ENCODE assay signal across 26 cellular contexts in genomic region chr14:59622641-59623040, GRCh38. TPM values are rescaled to one million over a fixed set of nuclear protein-coding genes. Genes with fewer than 3 reads are reported as not detected.
DNase-seq lines count a peak whose midpoint lies in the region; ATAC-seq, FAIRE-seq and TF ChIP-seq lines count a peak whose summit lies in the region.
"Had no signal": no experiment of that assay in that cellular context is flagged by ENCODE, and none has a peak within 500 bp of the region (broad histone marks: within the 10 kb centered on the region; RNA-seq: fewer than 3 reads in every experiment).

No MANE protein-coding gene starts in this region.

- no peaks in the 10 kb centered on the region for H3K4me1 Mint-ChIP-seq in activated T-helper 1 cell treated with anti-CD3 and anti-CD28 coated beads, Interleukin-12 subunit alpha, Interleukin-12 subunit beta, Interleukin-2, Interleukin-4 antibody, amounts not matched to agents 30 ng/mL and 10 ng/mL and 1 ng/mL, durations not matched to agents 14 hours and 24 hours and 36 hours (ENCODE audit: low read depth)
- H3K4me1 Mint-ChIP-seq: CD14-positive monocyte; CD4-positive, alpha-beta memory T cell; CD4-positive, CD25-positive, alpha-beta regulatory T cell; CD8-positive, alpha-beta memory T cell had no signal

- no peak overlapping the region for H3K4me3 ChIP-seq in endothelial cell of umbilical vein (replicated peaks in 1 of 3; ENCODE audit: insufficient read depth in 1 of 3, low read depth in 1 of 3, low read length in 3 of 3)
- H3K4me3 ChIP-seq: BLaER1 had no signal

- intact Hi-C loops in endothelial cell of umbilical vein (cut with micrococcal nuclease): no loop called here
- intact Hi-C loops in activated T-helper 1 cell treated with anti-CD3 and anti-CD28 coated beads, Interleukin-12 subunit alpha, Interleukin-12 subunit beta, Interleukin-2, Interleukin-4 antibody, amounts not matched to agents 30 ng/mL and 10 ng/mL and 1 ng/mL, durations not matched to agents 14 hours and 24 hours and 36 hours (cut with micrococcal nuclease): no loop called here

- dilution Hi-C loops in endothelial cell of umbilical vein (cut with MboI; ENCODE audit: extremely low pct_ligation_motif_present, low sequenced_read_pairs): no loop called here

- BruUV-seq in endothelial cell of umbilical vein (replicated peaks; lab: Mats Ljungman, UMichigan): no TSS peak

- H3K9me3 Mint-ChIP-seq in activated T-helper 1 cell treated with anti-CD3 and anti-CD28 coated beads, Interleukin-12 subunit alpha, Interleukin-12 subunit beta, Interleukin-2, Interleukin-4 antibody, amounts not matched to agents 30 ng/mL and 10 ng/mL and 1 ng/mL, durations not matched to agents 14 hours and 24 hours and 36 hours: no peaks in the 10 kb centered on the region
- H3K9me3 Mint-ChIP-seq: CD8-positive, alpha-beta memory T cell had no signal

- FAIRE-seq in endothelial cell of umbilical vein (lab: Jason Lieb, UNC): peak; percentile 31
- FAIRE-seq: A204.1, G401.6, GM12891 had no signal

- no peaks in the 10 kb centered on the region for H3K9me3 ChIP-seq in endothelial cell of umbilical vein (replicated peaks; ENCODE audit: control insufficient read depth, insufficient read depth, low read length)
- H3K9me3 ChIP-seq: BE2C, BLaER1 had no signal

- TF ChIP-seq POLR2A in endothelial cell of umbilical vein (IDR thresholded peaks at IDR 0.05; ENCODE audit: low read depth, low read length): no peak

- H3K36me3 Mint-ChIP-seq in activated T-helper 1 cell treated with anti-CD3 and anti-CD28 coated beads, Interleukin-12 subunit alpha, Interleukin-12 subunit beta, Interleukin-2, Interleukin-4 antibody, amounts not matched to agents 30 ng/mL and 10 ng/mL and 1 ng/mL, durations not matched to agents 14 hours and 24 hours and 36 hours (ENCODE audit: low read depth): no peaks in the 10 kb centered on the region
- H3K36me3 Mint-ChIP-seq: CD14-positive monocyte; CD4-positive, alpha-beta memory T cell; CD4-positive, CD25-positive, alpha-beta regulatory T cell; CD8-positive, alpha-beta memory T cell had no signal

- CTCF ChIA-PET in endothelial cell of umbilical vein (lab: Charles Lee): interaction anchor here (1.3 to 1.8 kb wide), 2 partner anchors 10 kb away, joined by 3 to 13 read pairs; no protein-coding TSS in a partner anchor

- DNase-seq in NCI-H226: peak; percentile 45
- DNase-seq in endothelial cell of umbilical vein (ENCODE audit: low read depth, low spot score): no peak
- DNase-seq in activated T-helper 1 cell treated with anti-CD3 and anti-CD28 coated beads, Interleukin-12 subunit alpha, Interleukin-12 subunit beta, Interleukin-2, Interleukin-4 antibody, amounts not matched to agents 30 ng/mL and 10 ng/mL and 1 ng/mL, durations not matched to agents 14 hours and 24 hours and 36 hours (ENCODE audit: low spot score): no peak
- DNase-seq in activated naive CD4-positive, alpha-beta T cell (lab: John Stamatoyannopoulos, UW): no peak
- DNase-seq: 8988T; ACHN; BE2C; C1 segment of cervical spinal cord; CD4-positive, alpha-beta memory T cell; CD4-positive, CD25-positive, alpha-beta regulatory T cell; CD8-positive, alpha-beta memory T cell; COR-L47; DMS 273 treated with DMSO at 0.1 percent for 48 hours; DMS153; DMS53; DMS79; DND-41; GF-D8 had no signal

- no peaks in the 10 kb centered on the region for H3K9me1 ChIP-seq in endothelial cell of umbilical vein (replicated peaks; ENCODE audit: control insufficient read depth, extremely low read depth, insufficient read depth, low read length)

- H3K36me3 ChIP-seq in endothelial cell of umbilical vein (ENCODE audit: control insufficient read depth in 2 of 2, extremely low read depth in 1 of 2, insufficient read depth in 2 of 2, low read length in 2 of 2): no peaks in the 10 kb centered on the region
- H3K36me3 ChIP-seq: BE2C, BLaER1 had no signal

- H3K4me3 Mint-ChIP-seq in activated T-helper 1 cell treated with anti-CD3 and anti-CD28 coated beads, Interleukin-12 subunit alpha, Interleukin-12 subunit beta, Interleukin-2, Interleukin-4 antibody, amounts not matched to agents 30 ng/mL and 10 ng/mL and 1 ng/mL, durations not matched to agents 14 hours and 24 hours and 36 hours: no peak overlapping the region
- H3K4me3 Mint-ChIP-seq: CD14-positive monocyte; CD4-positive, alpha-beta memory T cell; CD4-positive, CD25-positive, alpha-beta regulatory T cell; CD8-positive, alpha-beta memory T cell had no signal

- H3K27me3 Mint-ChIP-seq in activated T-helper 1 cell treated with anti-CD3 and anti-CD28 coated beads, Interleukin-12 subunit alpha, Interleukin-12 subunit beta, Interleukin-2, Interleukin-4 antibody, amounts not matched to agents 30 ng/mL and 10 ng/mL and 1 ng/mL, durations not matched to agents 14 hours and 24 hours and 36 hours (ENCODE audit: insufficient read depth): peaks cover 11% of the 10 kb centered on the region

- no peak overlapping the region for H3K27ac ChIP-seq in endothelial cell of umbilical vein (ENCODE audit: insufficient read depth, low read depth, low read length)
- H3K27ac ChIP-seq: BLaER1 had no signal

- H3K9ac ChIP-seq in endothelial cell of umbilical vein (replicated peaks; ENCODE audit: extremely low read depth, insufficient read depth, low read length): no peak overlapping the region
- H3K9ac ChIP-seq: BLaER1 had no signal

- no peak for TF ChIP-seq CTCF in endothelial cell of umbilical vein (IDR thresholded peaks at IDR 0.05; ENCODE audit: extremely low read depth in 1 of 2, insufficient read depth in 1 of 2, low read depth in 1 of 2, low read length in 2 of 2)

- POLR2A ChIA-PET in endothelial cell of umbilical vein (lab: Charles Lee): no interaction called here

- H2AFZ ChIP-seq in endothelial cell of umbilical vein (ENCODE audit: low read depth, low read length): no peak overlapping the region

- no peak for ATAC-seq in HG03342 (IDR thresholded peaks at IDR 0.05; ENCODE audit: unreplicated experiment)

- H3K4me2 ChIP-seq in endothelial cell of umbilical vein (ENCODE audit: insufficient read depth, low read length): no peak overlapping the region
- H3K4me2 ChIP-seq: BLaER1 had no signal

- no peaks in the 10 kb centered on the region for H3K79me2 ChIP-seq in endothelial cell of umbilical vein (ENCODE audit: control insufficient read depth, insufficient read depth, low read length)

- no peaks in the 10 kb centered on the region for H4K20me1 ChIP-seq in endothelial cell of umbilical vein (replicated peaks; ENCODE audit: control insufficient read depth, extremely low read depth, insufficient read depth, low read length)
- H4K20me1 ChIP-seq: BLaER1 had no signal

- H3K27me3 ChIP-seq in endothelial cell of umbilical vein (ENCODE audit: control insufficient read depth in 2 of 2, insufficient read depth in 2 of 2, low read length in 2 of 2): peaks cover 0 to 1% of the 10 kb centered on the region in 2 experiments
- H3K27me3 ChIP-seq: BE2C, BLaER1 had no signal

- H3K4me1 ChIP-seq in endothelial cell of umbilical vein (ENCODE audit: control insufficient read depth, extremely low read depth, insufficient read depth, low read length): no peaks in the 10 kb centered on the region
- H3K4me1 ChIP-seq: BE2C, BLaER1 had no signal

- H3K27ac Mint-ChIP-seq in activated T-helper 1 cell treated with anti-CD3 and anti-CD28 coated beads, Interleukin-12 subunit alpha, Interleukin-12 subunit beta, Interleukin-2, Interleukin-4 antibody, amounts not matched to agents 30 ng/mL and 10 ng/mL and 1 ng/mL, durations not matched to agents 14 hours and 24 hours and 36 hours: no peak overlapping the region
- H3K27ac Mint-ChIP-seq: CD4-positive, alpha-beta memory T cell; CD4-positive, CD25-positive, alpha-beta regulatory T cell; CD8-positive, alpha-beta memory T cell had no signal

TF ChIP-seq in endothelial cell of umbilical vein, 7 proteins besides CTCF, POLR2A, EP300 and RAD21:
- TF ChIP-seq MYC (IDR thresholded peaks at IDR 0.05; ENCODE audit: low read depth, low read length) (no peak), MAX (IDR thresholded peaks at IDR 0.05; ENCODE audit: insufficient read depth, insufficient read length) (no peak), GATA2 (IDR thresholded peaks at IDR 0.05; ENCODE audit: insufficient read depth, insufficient read length, low read depth, low read length) (no peak), JUN (IDR thresholded peaks at IDR 0.05; ENCODE audit: borderline replicate concordance, insufficient read depth, insufficient read length, low read depth) (no peak), EZH2 (IDR thresholded peaks at IDR 0.05; ENCODE audit: borderline replicate concordance, low read depth, low read length, severe bottlenecking) (no peak), FOS (IDR thresholded peaks at IDR 0.05; ENCODE audit: borderline replicate concordance, insufficient read depth, low read length) (no peak), POLR2AphosphoS5 (IDR thresholded peaks at IDR 0.05; ENCODE audit: insufficient read depth, low read depth, low read length) (no peak)

RNA-seq across cellular contexts. Expression of gene CCDC175, which starts 46.0 kb away (rescaled TPM):
- total RNA-seq in endothelial cell of umbilical vein: not detected in 2 replicates
- not detected in 2 replicates for polyA plus RNA-seq in endothelial cell of umbilical vein
- not detected in 2 replicates for polyA plus RNA-seq in endothelial cell of umbilical vein (2011; cell fraction: cytosol; rRNA removed)
- polyA plus RNA-seq in endothelial cell of umbilical vein (2011; cell fraction: nucleus; rRNA removed): not detected in 2 replicates
- not detected in 2 replicates for polyA plus RNA-seq in endothelial cell of umbilical vein (2012)
- polyA minus RNA-seq in endothelial cell of umbilical vein: not detected in 2 replicates
- polyA minus RNA-seq in endothelial cell of umbilical vein (2011; cell fraction: cytosol; rRNA and poly(A)+ RNA removed): not detected
- not detected in 2 replicates for polyA minus RNA-seq in endothelial cell of umbilical vein (2011; cell fraction: nucleus; rRNA and poly(A)+ RNA removed)
- total RNA-seq in activated T-helper 1 cell treated with anti-CD3 and anti-CD28 coated beads, Interleukin-12 subunit alpha, Interleukin-12 subunit beta, Interleukin-2, Interleukin-4 antibody, amounts not matched to agents 30 ng/mL and 10 ng/mL and 1 ng/mL, durations not matched to agents 14 hours and 24 hours and 36 hours: not detected in 2 replicates
- total RNA-seq: CD4-positive, alpha-beta memory T cell; CD8-positive, alpha-beta memory T cell; Daoy had no signal
- polyA plus RNA-seq: AG04450; CD14-positive monocyte; CD4-positive, alpha-beta memory T cell; CD4-positive, CD25-positive, alpha-beta regulatory T cell; CD8-positive, alpha-beta memory T cell had no signal
